In the genomic region with DNA sequence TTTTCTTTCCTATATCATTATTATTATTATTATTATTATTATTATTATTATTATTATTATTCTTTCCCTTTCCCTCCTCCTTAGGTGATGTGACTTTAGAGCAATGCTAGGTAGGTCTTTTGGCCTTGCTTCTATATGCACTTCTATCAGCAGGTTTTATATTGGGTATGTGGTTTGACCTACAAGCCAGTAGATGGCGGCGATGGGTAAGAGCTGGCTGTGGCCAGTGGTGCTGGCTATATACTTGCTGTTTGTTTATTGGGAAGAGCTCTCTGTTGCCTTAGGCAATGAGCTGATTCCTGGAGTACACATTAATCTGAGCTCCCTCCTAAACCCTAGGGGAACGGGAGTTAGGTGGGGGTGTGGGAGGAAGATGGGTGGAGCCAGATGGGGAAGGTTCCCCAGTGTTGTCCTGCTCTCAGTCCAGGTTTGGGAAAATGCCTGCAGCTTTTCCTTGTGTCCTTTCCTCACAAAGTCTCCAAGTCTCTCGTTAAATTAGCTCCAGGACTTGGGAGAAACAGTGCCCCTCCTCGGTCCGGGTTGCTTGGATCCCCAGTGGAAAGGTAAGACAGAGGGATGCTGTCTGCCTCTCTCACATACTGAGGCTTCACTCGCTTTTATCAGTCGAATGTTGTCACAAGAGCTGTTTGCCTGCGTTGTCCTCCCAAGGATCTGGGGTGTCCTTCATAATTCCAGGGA, we compare ENCODE assay signal across 8 cellular contexts.
A peak's percentile ranks its signal among the peaks of the same experiment; 100 is the strongest.
DNase-seq lines count a peak whose midpoint lies in the region; ATAC-seq, FAIRE-seq and TF ChIP-seq lines count a peak whose summit lies in the region.
"Not testable (repeated sequence)": the region's sequence is repeated elsewhere in the genome, so short reads cannot be mapped to it uniquely, and the experiment has no call there.

No MANE protein-coding gene starts in this region.

- H3K9me3 ChIP-seq in OCI-LY3 (ENCODE audit: insufficient read depth, low read length); tibial nerve: not testable (repeated sequence)

- TF ChIP-seq POLR2A in H54 (IDR thresholded peaks at IDR 0.05; ENCODE audit: low read depth, low read length); tibial nerve (IDR thresholded peaks at IDR 0.05): not testable (repeated sequence)

- CTCF ChIA-PET in activated naive CD4-positive, alpha-beta T cell treated with anti-CD3 and anti-CD28 coated beads for 36 hours (lab: Charles Lee), result interaction anchor here (0.7 kb wide), 1 partner anchor 56 kb away, joined by 4 read pairs; no protein-coding TSS in a partner anchor

- H4K20me1 ChIP-seq in OCI-LY3 (ENCODE audit: insufficient read depth, low read length), result not testable (repeated sequence)

- in situ Hi-C loops in KBM-7 (cut with MboI; ENCODE audit: low pct_unique_long_range_greater_than_20kb, low sequenced_read_pairs), result not testable (repeated sequence)

- H3K27me3 ChIP-seq in OCI-LY3 (ENCODE audit: low read depth, low read length); tibial nerve: not testable (repeated sequence)

- H3K9me3 Mint-ChIP-seq in activated naive CD4-positive, alpha-beta T cell treated with anti-CD3 and anti-CD28 coated beads for 36 hours; natural killer cell: not testable (repeated sequence)

- TF ChIP-seq EP300 in tibial nerve (IDR thresholded peaks at IDR 0.05), result not testable (repeated sequence)

- peak; percentile 98 for FAIRE-seq in H54 (lab: Jason Lieb, UNC)

- not testable (repeated sequence) for DNase-seq in H54 (ENCODE audit: insufficient read length, low spot score); natural killer cell
- DNase-seq in KBM-7 (peak; percentile 58), fibroblast of the conjunctiva (ENCODE audit: low read depth) (peak; percentile 60), tibial nerve (ENCODE audit: low spot score in 2 of 2) (peak in 1 of 2 donors; percentile 20)
- peak; percentile 55 for DNase-seq in activated naive CD4-positive, alpha-beta T cell treated with anti-CD3 and anti-CD28 coated beads for 36 hours

- H3K9ac ChIP-seq in OCI-LY3 (ENCODE audit: low read length), result not testable (repeated sequence)

- H3K27ac Mint-ChIP-seq in activated naive CD4-positive, alpha-beta T cell treated with anti-CD3 and anti-CD28 coated beads for 36 hours; natural killer cell: not testable (repeated sequence)

- H3K4me3 ChIP-seq in OCI-LY3 (ENCODE audit: low read length); tibial nerve: not testable (repeated sequence)

- not testable (repeated sequence) for H3K27me3 Mint-ChIP-seq in activated naive CD4-positive, alpha-beta T cell treated with anti-CD3 and anti-CD28 coated beads for 36 hours (ENCODE audit: low read depth); natural killer cell (ENCODE audit: low read depth in 2 of 2)

- WGBS in tibial nerve, 2 donors, result 0 to 18% methylated on average over 5 to 7 of the region's 9 CpGs

- not testable (repeated sequence) for H3K4me1 Mint-ChIP-seq in activated naive CD4-positive, alpha-beta T cell treated with anti-CD3 and anti-CD28 coated beads for 36 hours (ENCODE audit: low read depth); natural killer cell

- H3K27ac ChIP-seq in OCI-LY3 (ENCODE audit: low read length); tibial nerve: not testable (repeated sequence)

- not testable (repeated sequence) for H3K4me3 Mint-ChIP-seq in activated naive CD4-positive, alpha-beta T cell treated with anti-CD3 and anti-CD28 coated beads for 36 hours; natural killer cell

- H3K36me3 ChIP-seq in OCI-LY3 (replicated peaks; ENCODE audit: low read depth, low read length); tibial nerve: not testable (repeated sequence)

- peak overlapping the region; percentile 34 for H3K4me2 ChIP-seq in OCI-LY3 (ENCODE audit: low read length)

- TF ChIP-seq CTCF in GM12872 (IDR thresholded peaks at IDR 0.05; ENCODE audit: insufficient read depth, low read depth, low read length) (peak; percentile 27; the same call in 1 of the 3 replicates), OCI-LY3 (IDR thresholded peaks at IDR 0.05; ENCODE audit: low read depth, low read length) (peak; percentile 19; the same call in 1 of the 2 replicates), natural killer cell (IDR thresholded peaks at IDR 0.05) (peak; percentile 11), tibial nerve (IDR thresholded peaks at IDR 0.05) (peak in 3 of 5 experiments; percentile 15 to 46 (median 29))

- intact Hi-C loops in activated naive CD4-positive, alpha-beta T cell treated with anti-CD3 and anti-CD28 coated beads for 36 hours (cut with micrococcal nuclease); natural killer cell (cut with micrococcal nuclease): not testable (repeated sequence)

- H3K4me1 ChIP-seq in OCI-LY3 (ENCODE audit: low read length); tibial nerve: not testable (repeated sequence)

- H2AFZ ChIP-seq in OCI-LY3 (ENCODE audit: low read depth, low read length), result not testable (repeated sequence)

- H3K79me2 ChIP-seq in OCI-LY3 (ENCODE audit: low read length), result not testable (repeated sequence)

- H3K36me3 Mint-ChIP-seq in activated naive CD4-positive, alpha-beta T cell treated with anti-CD3 and anti-CD28 coated beads for 36 hours (ENCODE audit: low read depth); natural killer cell: not testable (repeated sequence)

- ATAC-seq in natural killer cell, result peak in 2 of 3 donors; percentile 46 to 78
